Comparison of ENCODE assay signal across 22 cellular contexts in genomic region chr11:1520987-1521349, GRCh38. TPM values are rescaled to one million over a fixed set of nuclear protein-coding genes. Genes with fewer than 3 reads are reported as not detected.
DNase-seq lines count a peak whose midpoint lies in the region; ATAC-seq, FAIRE-seq and TF ChIP-seq lines count a peak whose summit lies in the region.
"Had no signal": no experiment of that assay in that cellular context is flagged by ENCODE, and none has a peak within 500 bp of the region (broad histone marks: within the 10 kb centered on the region; RNA-seq: fewer than 3 reads in every experiment).

No MANE protein-coding gene starts in this region.

- H3K79me1 ChIP-seq in neuronal stem cell (ENCODE audit: low read depth, low read length) = peaks cover 14% of the 10 kb centered on the region

- FAIRE-seq in astrocyte (lab: Jason Lieb, UNC) = no peak
- FAIRE-seq: H54 had no signal

- H3K4me2 ChIP-seq in astrocyte (ENCODE audit: low read length) = peak overlapping the region; percentile 25
- H3K4me2 ChIP-seq in neuronal stem cell (ENCODE audit: insufficient read depth, low read length, poor library complexity, severe bottlenecking) = no peak overlapping the region

- H3K23ac ChIP-seq in neuronal stem cell (ENCODE audit: low read depth, low read length, poor library complexity) = no peak overlapping the region

- H3K9ac ChIP-seq in astrocyte (ENCODE audit: low read length) = no peak overlapping the region
- H3K9ac ChIP-seq in neuronal stem cell (ENCODE audit: low read depth, low read length, poor library complexity) = no peak overlapping the region

- no peaks in the 10 kb centered on the region for H3K27me3 ChIP-seq in astrocyte (ENCODE audit: insufficient read depth, low read length)
- H3K27me3 ChIP-seq in neuronal stem cell (ENCODE audit: control insufficient read depth in 3 of 3, insufficient read depth in 3 of 3, low read depth in 1 of 3, low read length in 3 of 3) = no peaks in the 10 kb centered on the region
- H3K27me3 ChIP-seq: colonic mucosa, stomach, upper lobe of right lung had no signal

- H3K9me3 Mint-ChIP-seq in stimulated activated naive CD8-positive, alpha-beta T cell treated with anti-CD3 and anti-CD28 coated beads, Interleukin-15, Interleukin-2, amounts not matched to agents 100 ng/mL and 50 ng/mL, for 24 hours = no peaks in the 10 kb centered on the region
- H3K9me3 Mint-ChIP-seq in stimulated activated naive CD8-positive, alpha-beta T cell treated with anti-CD3 and anti-CD28 coated beads, Interleukin-15, amount 100 ng/mL, for 72 hours = no peaks in the 10 kb centered on the region
- no peaks in the 10 kb centered on the region for H3K9me3 Mint-ChIP-seq in astrocyte (ENCODE audit: unreplicated experiment)
- no peaks in the 10 kb centered on the region for H3K9me3 Mint-ChIP-seq in activated CD4-positive, alpha-beta memory T cell treated with anti-CD3 and anti-CD28 coated beads, Interleukin-2, amount 10 ng/mL, durations not matched to agents 7 days and 5 days
- H3K9me3 Mint-ChIP-seq: CD8-positive, alpha-beta memory T cell; T-helper 1 cell treated with Interleukin-12 subunit alpha and Interleukin-12 subunit beta and Interleukin-4 antibody, amounts not matched to agents 30 μg/mL and 1 μg/mL, for 36 hours had no signal

- no peak overlapping the region for H3K4ac ChIP-seq in neuronal stem cell (ENCODE audit: low read length)

- CTCF ChIA-PET in activated CD4-positive, alpha-beta memory T cell treated with anti-CD3 and anti-CD28 coated beads, Interleukin-2, amount 10 ng/mL, durations not matched to agents 7 days and 5 days (lab: Charles Lee) = no interaction called here

- H3K36me3 ChIP-seq in astrocyte (ENCODE audit: insufficient read depth, low read length) (peaks cover 3% of the 10 kb centered on the region), neuronal stem cell (replicated peaks in 1 of 2; ENCODE audit: control insufficient read depth in 2 of 2, insufficient read depth in 2 of 2, low read length in 2 of 2) (no peaks in the 10 kb centered on the region)
- H3K36me3 ChIP-seq: colonic mucosa, stomach, upper lobe of right lung had no signal

- H2AK5ac ChIP-seq in neuronal stem cell (ENCODE audit: low read depth, low read length) = no peak overlapping the region

- no peaks in the 10 kb centered on the region for H3K36me3 Mint-ChIP-seq in stimulated activated naive CD8-positive, alpha-beta T cell treated with anti-CD3 and anti-CD28 coated beads, Interleukin-15, Interleukin-2, amounts not matched to agents 100 ng/mL and 50 ng/mL, for 24 hours (ENCODE audit: low read depth)
- no peaks in the 10 kb centered on the region for H3K36me3 Mint-ChIP-seq in astrocyte (ENCODE audit: low read depth, unreplicated experiment)
- H3K36me3 Mint-ChIP-seq in activated CD4-positive, alpha-beta memory T cell treated with anti-CD3 and anti-CD28 coated beads, Interleukin-2, amount 10 ng/mL, durations not matched to agents 7 days and 5 days (ENCODE audit: low read depth) = no peaks in the 10 kb centered on the region

- H2BK120ac ChIP-seq in neuronal stem cell (ENCODE audit: low read depth, low read length) = no peak overlapping the region

- H3K4me3 ChIP-seq in astrocyte (ENCODE audit: insufficient read depth, low read depth, low read length) (no peak overlapping the region), neuronal stem cell (ENCODE audit: low read length in 2 of 2) (no peak overlapping the region)
- H3K4me3 ChIP-seq: colonic mucosa, mucosa of descending colon, stomach, upper lobe of right lung had no signal

- no peak for TF ChIP-seq CTCF in astrocyte (IDR thresholded peaks at IDR 0.05; ENCODE audit: insufficient read depth, low read depth, low read length)

- no peak overlapping the region for H2BK12ac ChIP-seq in neuronal stem cell (ENCODE audit: low read length)

- H3K79me2 ChIP-seq in astrocyte (ENCODE audit: insufficient read depth, low read length) = peaks cover 83% of the 10 kb centered on the region

- DNase-seq in stimulated activated naive CD8-positive, alpha-beta T cell treated with anti-CD3 and anti-CD28 coated beads, Interleukin-15, amount 100 ng/mL, for 72 hours = no peak
- DNase-seq in astrocyte (ENCODE audit: low read depth) (no peak), left cardiac atrium (peak; percentile 48), neuronal stem cell (ENCODE audit: low spot score) (no peak), NCI-H1417 (lab: John Stamatoyannopoulos, UW) (no peak)
- no peak for DNase-seq in activated CD4-positive, alpha-beta memory T cell treated with anti-CD3 and anti-CD28 coated beads, Interleukin-2, amount 10 ng/mL, durations not matched to agents 7 days and 5 days
- DNase-seq: activated gamma-delta T cell; anterior cingulate cortex; CD8-positive, alpha-beta memory T cell; colonic mucosa; DMS79; NCI-H2029 treated with DMSO at 0.1 percent for 48 hours; NCI-H510A treated with DMSO at 0.1 percent for 48 hours; occipital lobe; SHP77 treated with DMSO at 0.1 percent for 48 hours; stomach; upper lobe of right lung had no signal

- peak overlapping the region; percentile 63 for H3K27ac Mint-ChIP-seq in stimulated activated naive CD8-positive, alpha-beta T cell treated with anti-CD3 and anti-CD28 coated beads, Interleukin-15, Interleukin-2, amounts not matched to agents 100 ng/mL and 50 ng/mL, for 24 hours
- no peak overlapping the region for H3K27ac Mint-ChIP-seq in stimulated activated naive CD8-positive, alpha-beta T cell treated with anti-CD3 and anti-CD28 coated beads, Interleukin-15, amount 100 ng/mL, for 72 hours
- no peak overlapping the region for H3K27ac Mint-ChIP-seq in astrocyte (ENCODE audit: unreplicated experiment)
- H3K27ac Mint-ChIP-seq in activated CD4-positive, alpha-beta memory T cell treated with anti-CD3 and anti-CD28 coated beads, Interleukin-2, amount 10 ng/mL, durations not matched to agents 7 days and 5 days = no peak overlapping the region
- H3K27ac Mint-ChIP-seq: T-helper 1 cell treated with Interleukin-12 subunit alpha and Interleukin-12 subunit beta and Interleukin-4 antibody, amounts not matched to agents 30 μg/mL and 1 μg/mL, for 36 hours had no signal

- no peaks in the 10 kb centered on the region for H3K9me3 ChIP-seq in astrocyte (ENCODE audit: insufficient read depth, low read depth, low read length)
- no peaks in the 10 kb centered on the region for H3K9me3 ChIP-seq in neuronal stem cell (replicated peaks in 1 of 2; ENCODE audit: control insufficient read depth in 2 of 2, insufficient read depth in 1 of 2, low read depth in 1 of 2, low read length in 2 of 2)
- H3K9me3 ChIP-seq: colonic mucosa, mucosa of descending colon, stomach, upper lobe of right lung had no signal

- intact Hi-C loops in left cardiac atrium (cut with DNase I) = no loop called here

- H2BK15ac ChIP-seq in neuronal stem cell (ENCODE audit: low read length) = no peak overlapping the region

- H3K4me1 ChIP-seq in astrocyte (ENCODE audit: insufficient read depth, low read length) = peaks cover 15% of the 10 kb centered on the region
- peaks cover 0 to 14% of the 10 kb centered on the region in 2 donors for H3K4me1 ChIP-seq in neuronal stem cell (ENCODE audit: control insufficient read depth in 2 of 2, insufficient read depth in 1 of 2, low read depth in 1 of 2, low read length in 2 of 2)
- H3K4me1 ChIP-seq: colonic mucosa had no signal

- H2BK5ac ChIP-seq in neuronal stem cell (ENCODE audit: low read length) = no peak overlapping the region

- peaks cover 42% of the 10 kb centered on the region for H3K4me1 Mint-ChIP-seq in stimulated activated naive CD8-positive, alpha-beta T cell treated with anti-CD3 and anti-CD28 coated beads, Interleukin-15, Interleukin-2, amounts not matched to agents 100 ng/mL and 50 ng/mL, for 24 hours (ENCODE audit: low read depth)
- peaks cover 69% of the 10 kb centered on the region for H3K4me1 Mint-ChIP-seq in stimulated activated naive CD8-positive, alpha-beta T cell treated with anti-CD3 and anti-CD28 coated beads, Interleukin-15, amount 100 ng/mL, for 72 hours
- peaks cover 17% of the 10 kb centered on the region for H3K4me1 Mint-ChIP-seq in astrocyte (ENCODE audit: low read depth, unreplicated experiment)
- peaks cover 9% of the 10 kb centered on the region for H3K4me1 Mint-ChIP-seq in activated CD4-positive, alpha-beta memory T cell treated with anti-CD3 and anti-CD28 coated beads, Interleukin-2, amount 10 ng/mL, durations not matched to agents 7 days and 5 days

- no peak overlapping the region for H3K14ac ChIP-seq in neuronal stem cell (ENCODE audit: low read length)

- no peaks in the 10 kb centered on the region for H3K27me3 Mint-ChIP-seq in stimulated activated naive CD8-positive, alpha-beta T cell treated with anti-CD3 and anti-CD28 coated beads, Interleukin-15, Interleukin-2, amounts not matched to agents 100 ng/mL and 50 ng/mL, for 24 hours
- no peaks in the 10 kb centered on the region for H3K27me3 Mint-ChIP-seq in stimulated activated naive CD8-positive, alpha-beta T cell treated with anti-CD3 and anti-CD28 coated beads, Interleukin-15, amount 100 ng/mL, for 72 hours
- no peaks in the 10 kb centered on the region for H3K27me3 Mint-ChIP-seq in astrocyte (ENCODE audit: low read depth, unreplicated experiment)
- H3K27me3 Mint-ChIP-seq in activated CD4-positive, alpha-beta memory T cell treated with anti-CD3 and anti-CD28 coated beads, Interleukin-2, amount 10 ng/mL, durations not matched to agents 7 days and 5 days = no peaks in the 10 kb centered on the region
- H3K27me3 Mint-ChIP-seq: CD8-positive, alpha-beta memory T cell had no signal

- H2AFZ ChIP-seq in astrocyte (ENCODE audit: low read depth, low read length) = no peak overlapping the region
- H2AFZ ChIP-seq in neuronal stem cell (ENCODE audit: low read length) = no peak overlapping the region

- no peak for ATAC-seq in stimulated activated naive CD8-positive, alpha-beta T cell treated with anti-CD3 and anti-CD28 coated beads, Interleukin-15, amount 100 ng/mL, for 72 hours
- ATAC-seq in left cardiac atrium = peak; percentile 26 to 58
- ATAC-seq in HG03469 (IDR thresholded peaks at IDR 0.05; ENCODE audit: unreplicated experiment) = no peak
- ATAC-seq: mucosa of descending colon, upper lobe of right lung had no signal

- H4K91ac ChIP-seq in neuronal stem cell (ENCODE audit: low read depth, low read length, poor library complexity) = no peak overlapping the region

- no peak overlapping the region for H4K8ac ChIP-seq in neuronal stem cell (ENCODE audit: low read depth, low read length)

- H4K20me1 ChIP-seq in astrocyte (ENCODE audit: insufficient read depth, low read length) = peaks cover 98% of the 10 kb centered on the region

- no CpG with 5 or more reads among the region's 14 CpGs for WGBS in neuronal stem cell (ENCODE audit: extremely low coverage in 2 of 2, insufficient read length in 2 of 2, insufficient replicate concordance in 1 of 2), 2 donors

- no peak overlapping the region for H3K18ac ChIP-seq in neuronal stem cell (ENCODE audit: low read length)

- H3K4me3 Mint-ChIP-seq in stimulated activated naive CD8-positive, alpha-beta T cell treated with anti-CD3 and anti-CD28 coated beads, Interleukin-15, Interleukin-2, amounts not matched to agents 100 ng/mL and 50 ng/mL, for 24 hours = no peak overlapping the region
- H3K4me3 Mint-ChIP-seq in stimulated activated naive CD8-positive, alpha-beta T cell treated with anti-CD3 and anti-CD28 coated beads, Interleukin-15, amount 100 ng/mL, for 72 hours = no peak overlapping the region
- no peak overlapping the region for H3K4me3 Mint-ChIP-seq in astrocyte (ENCODE audit: unreplicated experiment)
- no peak overlapping the region for H3K4me3 Mint-ChIP-seq in activated CD4-positive, alpha-beta memory T cell treated with anti-CD3 and anti-CD28 coated beads, Interleukin-2, amount 10 ng/mL, durations not matched to agents 7 days and 5 days
- H3K4me3 Mint-ChIP-seq: T-helper 1 cell treated with Interleukin-12 subunit alpha and Interleukin-12 subunit beta and Interleukin-4 antibody, amounts not matched to agents 30 μg/mL and 1 μg/mL, for 36 hours had no signal

- POLR2A ChIA-PET in activated CD4-positive, alpha-beta memory T cell treated with anti-CD3 and anti-CD28 coated beads, Interleukin-2, amount 10 ng/mL, durations not matched to agents 7 days and 5 days (lab: Charles Lee) = no interaction called here

- no peak overlapping the region for H3K27ac ChIP-seq in astrocyte (ENCODE audit: low read depth, low read length)
- H3K27ac ChIP-seq in neuronal stem cell (replicated peaks; ENCODE audit: low read length) = no peak overlapping the region
- H3K27ac ChIP-seq: colonic mucosa, stomach, upper lobe of right lung had no signal

RNA-seq across cellular contexts. Expression of gene MOB2, which starts 34.4 kb away (rescaled TPM):
- total RNA-seq in astrocyte (26.4 and 28.9 TPM in 2 replicates), left cardiac atrium (10 to 100 TPM; 36.6 to 44.0 TPM)
- 10 to 100 TPM; 49.5 to 52.9 TPM for total RNA-seq in activated CD4-positive, alpha-beta memory T cell treated with anti-CD3 and anti-CD28 coated beads, Interleukin-2, amount 10 ng/mL, durations not matched to agents 7 days and 5 days
- polyA plus RNA-seq in neuronal stem cell (2013, experiment 1 of 2) = 11.1 TPM
- polyA plus RNA-seq in neuronal stem cell (2013, experiment 2 of 2) = 11.5 TPM

RNA-seq across cellular contexts. Expression of gene DUSP8, which starts 51.1 kb away (rescaled TPM):
- total RNA-seq in astrocyte (13.8 and 14.8 TPM in 2 replicates), left cardiac atrium (10 to 100 TPM in 1 of 2 donors, 1 to 10 TPM in 1; 9.0 to 21.7 TPM)
- 1 to 10 TPM; 2.6 to 2.7 TPM for total RNA-seq in activated CD4-positive, alpha-beta memory T cell treated with anti-CD3 and anti-CD28 coated beads, Interleukin-2, amount 10 ng/mL, durations not matched to agents 7 days and 5 days
- polyA plus RNA-seq in neuronal stem cell (2013, experiment 1 of 2) = 5.8 TPM
- polyA plus RNA-seq in neuronal stem cell (2013, experiment 2 of 2) = 6.1 TPM

Comparison
In these comparisons a context has a peak if more than half of its experiments do, and no peak if none do; other contexts are left out.
1. ATAC-seq: peak in left cardiac atrium (2 of 2); none in stimulated activated naive CD8-positive, alpha-beta T cell treated with anti-CD3 and anti-CD28 coated beads, Interleukin-15, amount 100 ng/mL, for 72 hours (single experiment) and HG03469 (single experiment).